21 cellular contexts compared by ENCODE assay signal in genomic region chr3:188899887-188900286, GRCh38.
DNase-seq lines count a peak whose midpoint lies in the region; ATAC-seq, FAIRE-seq and TF ChIP-seq lines count a peak whose summit lies in the region.
"Had no signal": no experiment of that assay in that cellular context is flagged by ENCODE, and none has a peak within 500 bp of the region (broad histone marks: within the 10 kb centered on the region; RNA-seq: fewer than 3 reads in every experiment).

No MANE protein-coding gene starts in this region.

- no peaks in the 10 kb centered on the region for H3F3A ChIP-seq in GM23338 (replicated peaks; ENCODE audit: low read depth)

- H2AFZ ChIP-seq in GM23338 = no peak overlapping the region

- no peaks in the 10 kb centered on the region for H3K79me2 ChIP-seq in GM23338 (replicated peaks; ENCODE audit: insufficient read depth)

- peak overlapping the region; percentile 14; the same call in 1 of the 2 replicates for H3K27ac Mint-ChIP-seq in GM23338
- H3K27ac Mint-ChIP-seq: activated CD4-positive, alpha-beta T cell treated with anti-CD3 and anti-CD28 coated beads for 36 hours; stimulated activated naive B cell treated with anti-CD40 and anti-IgM and Interleukin-4, amounts not matched to agents 10 μg/mL and 1 μg/mL and 100 μg/mL, for 72 hours had no signal

- in situ Hi-C loops in brain microvascular endothelial cell (cut with HindIII; ENCODE audit: low pct_ligation_motif_present, low sequenced_read_pairs) = no loop called here

- no peak for FAIRE-seq in GM19239 (lab: Jason Lieb, UNC)
- FAIRE-seq: HepG2 had no signal

- no peaks in the 10 kb centered on the region for H4K20me1 ChIP-seq in GM23338 (replicated peaks; ENCODE audit: insufficient read depth)

- 28 to 41% methylated on average over 6 of the region's 6 CpGs for WGBS in gastroesophageal sphincter (ENCODE audit: low coverage in 1 of 2), 2 donors

- no peaks in the 10 kb centered on the region for H3K27me3 ChIP-seq in GM23338 (ENCODE audit: insufficient read depth)
- H3K27me3 ChIP-seq in brain microvascular endothelial cell (replicated peaks) = no peaks in the 10 kb centered on the region
- no peaks in the 10 kb centered on the region for H3K27me3 ChIP-seq in gastroesophageal sphincter
- H3K27me3 ChIP-seq in skeletal muscle tissue (ENCODE audit: control insufficient read depth in 3 of 3, insufficient read depth in 3 of 3, low read length in 3 of 3) = no peaks in the 10 kb centered on the region
- H3K27me3 ChIP-seq: MG63 had no signal

- H3K4me1 Mint-ChIP-seq in GM23338 = peaks cover 8% of the 10 kb centered on the region
- H3K4me1 Mint-ChIP-seq: CD8-positive, alpha-beta memory T cell; naive thymus-derived CD8-positive, alpha-beta T cell; stimulated activated naive B cell treated with anti-CD40 and anti-IgM and Interleukin-4, amounts not matched to agents 10 μg/mL and 1 μg/mL and 100 μg/mL, for 72 hours had no signal

- H3K4me1 ChIP-seq in GM23338 (ENCODE audit: insufficient read depth) = no peaks in the 10 kb centered on the region
- peaks cover 10 to 26% (median 14%) of the 10 kb centered on the region in 3 donors for H3K4me1 ChIP-seq in gastroesophageal sphincter
- peaks cover 4 to 15% (median 12%) of the 10 kb centered on the region in 3 donors for H3K4me1 ChIP-seq in skeletal muscle tissue (ENCODE audit: control insufficient read depth in 3 of 3, insufficient read depth in 3 of 3, low read length in 3 of 3)
- H3K4me1 ChIP-seq: prostate gland had no signal

- ATAC-seq in GM23338 (no peak), gastroesophageal sphincter (no peak), HG03469 (IDR thresholded peaks at IDR 0.05; ENCODE audit: unreplicated experiment) (no peak)
- ATAC-seq: HepG2; naive thymus-derived CD8-positive, alpha-beta T cell; stimulated activated naive B cell treated with anti-CD40 and anti-IgM and Interleukin-4, amounts not matched to agents 10 μg/mL and 1 μg/mL and 100 μg/mL, for 72 hours had no signal

- H3K9ac ChIP-seq in skeletal muscle tissue (ENCODE audit: low read depth in 1 of 3, low read length in 3 of 3) = no peak overlapping the region

- H3K9me3 ChIP-seq in gastroesophageal sphincter (no peaks in the 10 kb centered on the region), skeletal muscle tissue (ENCODE audit: control insufficient read depth in 3 of 3, low read length in 3 of 3) (no peaks in the 10 kb centered on the region)
- H3K9me3 ChIP-seq: MG63, prostate gland had no signal

- no peaks in the 10 kb centered on the region for H3K9me3 Mint-ChIP-seq in GM23338
- H3K9me3 Mint-ChIP-seq: CD8-positive, alpha-beta memory T cell; naive thymus-derived CD8-positive, alpha-beta T cell; stimulated activated naive B cell treated with anti-CD40 and anti-IgM and Interleukin-4, amounts not matched to agents 10 μg/mL and 1 μg/mL and 100 μg/mL, for 72 hours had no signal

- H3K36me3 ChIP-seq in GM23338 (ENCODE audit: insufficient read depth) (no peaks in the 10 kb centered on the region), brain microvascular endothelial cell (replicated peaks) (no peaks in the 10 kb centered on the region), gastroesophageal sphincter (no peaks in the 10 kb centered on the region), skeletal muscle tissue (ENCODE audit: control insufficient read depth in 3 of 3, insufficient read depth in 3 of 3, low read length in 3 of 3) (no peaks in the 10 kb centered on the region)
- H3K36me3 ChIP-seq: MG63, prostate gland had no signal

- H3K36me3 Mint-ChIP-seq in GM23338 (ENCODE audit: low read depth) = no peaks in the 10 kb centered on the region
- H3K36me3 Mint-ChIP-seq: naive thymus-derived CD8-positive, alpha-beta T cell had no signal

- DNase-seq in GM23338 (ENCODE audit: low spot score) (no peak), brain microvascular endothelial cell (no peak), GM19239 (ENCODE audit: insufficient read length, low spot score) (no peak), AG20443 (ENCODE audit: low spot score) (no peak), T1000 (lab: John Stamatoyannopoulos, UW) (no peak)
- DNase-seq: activated CD4-positive, alpha-beta T cell treated with anti-CD3 and anti-CD28 coated beads for 36 hours; activated effector memory CD4-positive, alpha-beta T cell treated with anti-CD3 and anti-CD28 coated beads, Interleukin-2, amount 50 U/mL, for 16 hours; amniotic stem cell; CD8-positive, alpha-beta memory T cell; left ventricle myocardium superior; naive thymus-derived CD8-positive, alpha-beta T cell; NCI-H1930; NCI-H524 treated with DMSO at 0.1 percent for 48 hours; stimulated activated naive B cell treated with anti-CD40 and anti-IgM and Interleukin-4, amounts not matched to agents 10 μg/mL and 1 μg/mL and 100 μg/mL, for 72 hours; T-helper 9 cell had no signal

- H3K27me3 Mint-ChIP-seq in GM23338 (ENCODE audit: insufficient read depth, low read depth, poor library complexity) = no peaks in the 10 kb centered on the region
- H3K27me3 Mint-ChIP-seq: activated CD4-positive, alpha-beta T cell treated with anti-CD3 and anti-CD28 coated beads for 36 hours; CD8-positive, alpha-beta memory T cell; naive thymus-derived CD8-positive, alpha-beta T cell; stimulated activated naive B cell treated with anti-CD40 and anti-IgM and Interleukin-4, amounts not matched to agents 10 μg/mL and 1 μg/mL and 100 μg/mL, for 72 hours had no signal

- peak overlapping the region; percentile 43; the same call in 1 of the 2 replicates for H3K4me2 ChIP-seq in GM23338

- H3K4me3 ChIP-seq in GM23338 (no peak overlapping the region), brain microvascular endothelial cell (ENCODE audit: low read depth, low read length) (no peak overlapping the region), gastroesophageal sphincter (no peak overlapping the region), skeletal muscle tissue (ENCODE audit: low read length in 3 of 3) (no peak overlapping the region)
- H3K4me3 ChIP-seq: MG63, prostate gland had no signal

- H3K27ac ChIP-seq in GM23338 (ENCODE audit: low read depth) = no peak overlapping the region
- H3K27ac ChIP-seq in brain microvascular endothelial cell = peak overlapping the region; percentile 84
- H3K27ac ChIP-seq in gastroesophageal sphincter = peak overlapping the region in 3 of 4 donors; percentile 53 to 65 (median 63)
- peak overlapping the region; percentile 33 for H3K27ac ChIP-seq in skeletal muscle tissue (ENCODE audit: low read depth, low read length)
- H3K27ac ChIP-seq: prostate gland had no signal

- TF ChIP-seq EP300 in gastroesophageal sphincter (IDR thresholded peaks at IDR 0.05) = no peak

- no peak for TF ChIP-seq POLR2A in gastroesophageal sphincter (IDR thresholded peaks at IDR 0.05)

- TF ChIP-seq CTCF in GM23338 (conservative IDR thresholded peaks at IDR 0.05; ENCODE audit: low read depth in 2 of 2) (no peak), brain microvascular endothelial cell (IDR thresholded peaks at IDR 0.05; ENCODE audit: low read depth, low read length, missing control alignments) (no peak), gastroesophageal sphincter (IDR thresholded peaks at IDR 0.05) (no peak)

- H3K4me3 Mint-ChIP-seq in GM23338 = no peak overlapping the region
- H3K4me3 Mint-ChIP-seq: activated CD4-positive, alpha-beta T cell treated with anti-CD3 and anti-CD28 coated beads for 36 hours; CD8-positive, alpha-beta memory T cell; naive thymus-derived CD8-positive, alpha-beta T cell; stimulated activated naive B cell treated with anti-CD40 and anti-IgM and Interleukin-4, amounts not matched to agents 10 μg/mL and 1 μg/mL and 100 μg/mL, for 72 hours had no signal

- 0 out of 2 replicates have a peak, but pooled peaks cover 5% of the 10 kb centered on the region for H3K9me2 ChIP-seq in GM23338 (ENCODE audit: insufficient read depth)

TF ChIP-seq in GM23338, 12 proteins besides CTCF, POLR2A, EP300 and RAD21:
- TF ChIP-seq JUNB (IDR thresholded peaks at IDR 0.05; ENCODE audit: unreplicated experiment) = no peak
- TF ChIP-seq EZH2 (IDR thresholded peaks at IDR 0.05; ENCODE audit: low read depth, unreplicated experiment) = no peak
- TF ChIP-seq POLR2AphosphoS5 (IDR thresholded peaks at IDR 0.05; ENCODE audit: low read depth) = no peak
- TF ChIP-seq REST (IDR thresholded peaks at IDR 0.05; ENCODE audit: unreplicated experiment) = no peak
- TF ChIP-seq ETS1 (IDR thresholded peaks at IDR 0.05) = no peak
- no peak for TF ChIP-seq CREB1 (CRISPR knock-in tag; IDR thresholded peaks at IDR 0.05; ENCODE audit: low read depth)
